ENCODE assay signal across 8 cellular contexts in genomic region chr19:39971380-39971841, GRCh38. TPM values are rescaled to one million over a fixed set of nuclear protein-coding genes. Genes with fewer than 3 reads are reported as not detected.
DNase-seq lines count a peak whose midpoint lies in the region; ATAC-seq and TF ChIP-seq lines count a peak whose summit lies in the region.

No MANE protein-coding gene starts in this region.

- ATAC-seq in GM18909 (IDR thresholded peaks at IDR 0.05; ENCODE audit: poor library complexity, unreplicated experiment) (no peak), GM18868 (IDR thresholded peaks at IDR 0.05; ENCODE audit: unreplicated experiment) (no peak), GM19463 (IDR thresholded peaks at IDR 0.05; ENCODE audit: unreplicated experiment) (no peak)

- H3K4me3 Mint-ChIP-seq in endothelial cell (ENCODE audit: unreplicated experiment) (peak overlapping the region; percentile 97), neural crest cell (peak overlapping the region; percentile 99)

- TF ChIP-seq CTCF in GM12875 (IDR thresholded peaks at IDR 0.05; ENCODE audit: borderline replicate concordance, insufficient read depth, low read depth, low read length): no peak
- no peak for TF ChIP-seq CTCF in endothelial cell (IDR thresholded peaks at IDR 0.05; ENCODE audit: unreplicated experiment)
- TF ChIP-seq CTCF in neural crest cell (conservative IDR thresholded peaks at IDR 0.05): no peak

- H3K4me3 ChIP-seq in GM12875 (ENCODE audit: low read depth, low read length): peak overlapping the region; percentile 83

- DNase-seq in OCI-M1 (lab: John Stamatoyannopoulos, UW) (peak; percentile 54), endothelial cell (ENCODE audit: low spot score) (peak; percentile 11), neural crest cell (ENCODE audit: low read depth, low spot score) (no peak), NCI-H2171 (lab: John Stamatoyannopoulos, UW) (no peak)

- H3K27ac Mint-ChIP-seq in endothelial cell (ENCODE audit: unreplicated experiment) (peak overlapping the region; percentile 93), neural crest cell (ENCODE audit: unreplicated experiment) (peak overlapping the region; percentile 99)

- H3K27me3 Mint-ChIP-seq in endothelial cell (ENCODE audit: unreplicated experiment): peaks cover 15% of the 10 kb centered on the region
- no peaks in the 10 kb centered on the region for H3K27me3 Mint-ChIP-seq in neural crest cell (ENCODE audit: low read depth)

- no peaks in the 10 kb centered on the region for H3K9me3 Mint-ChIP-seq in endothelial cell (ENCODE audit: unreplicated experiment)
- no peaks in the 10 kb centered on the region for H3K9me3 Mint-ChIP-seq in neural crest cell

- H3K4me1 Mint-ChIP-seq in endothelial cell (ENCODE audit: unreplicated experiment) (peaks cover 16% of the 10 kb centered on the region), neural crest cell (peaks cover 31% of the 10 kb centered on the region)

- H3K36me3 Mint-ChIP-seq in endothelial cell (ENCODE audit: low read depth, unreplicated experiment): peaks cover 20% of the 10 kb centered on the region
- H3K36me3 Mint-ChIP-seq in neural crest cell (ENCODE audit: low read depth): peaks cover 24% of the 10 kb centered on the region

RNA-seq across cellular contexts. Expression of gene PSMC4, which starts 0.4 kb away (rescaled TPM):
- total RNA-seq in endothelial cell (ENCODE audit: unreplicated experiment): 101 TPM
- 114 and 118 TPM in 2 replicates for total RNA-seq in neural crest cell

RNA-seq across cellular contexts. Expression of gene ZNF546, which starts 25.4 kb away (rescaled TPM):
- total RNA-seq in endothelial cell (ENCODE audit: unreplicated experiment) (4.0 TPM), neural crest cell (5.3 and 6.5 TPM in 2 replicates)

RNA-seq across cellular contexts. Expression of gene FCGBP, which starts 37.0 kb away (rescaled TPM):
- total RNA-seq in endothelial cell (ENCODE audit: unreplicated experiment): 1.8 TPM
- total RNA-seq in neural crest cell: 1.0 and 1.6 TPM in 2 replicates

Comparison
In these comparisons a context has a peak if more than half of its experiments do, and no peak if none do; other contexts are left out.
1. DNase-seq: peak in OCI-M1 (single experiment) and endothelial cell (single experiment); none in neural crest cell (single experiment) and NCI-H2171 (single experiment).